In the genomic region with DNA sequence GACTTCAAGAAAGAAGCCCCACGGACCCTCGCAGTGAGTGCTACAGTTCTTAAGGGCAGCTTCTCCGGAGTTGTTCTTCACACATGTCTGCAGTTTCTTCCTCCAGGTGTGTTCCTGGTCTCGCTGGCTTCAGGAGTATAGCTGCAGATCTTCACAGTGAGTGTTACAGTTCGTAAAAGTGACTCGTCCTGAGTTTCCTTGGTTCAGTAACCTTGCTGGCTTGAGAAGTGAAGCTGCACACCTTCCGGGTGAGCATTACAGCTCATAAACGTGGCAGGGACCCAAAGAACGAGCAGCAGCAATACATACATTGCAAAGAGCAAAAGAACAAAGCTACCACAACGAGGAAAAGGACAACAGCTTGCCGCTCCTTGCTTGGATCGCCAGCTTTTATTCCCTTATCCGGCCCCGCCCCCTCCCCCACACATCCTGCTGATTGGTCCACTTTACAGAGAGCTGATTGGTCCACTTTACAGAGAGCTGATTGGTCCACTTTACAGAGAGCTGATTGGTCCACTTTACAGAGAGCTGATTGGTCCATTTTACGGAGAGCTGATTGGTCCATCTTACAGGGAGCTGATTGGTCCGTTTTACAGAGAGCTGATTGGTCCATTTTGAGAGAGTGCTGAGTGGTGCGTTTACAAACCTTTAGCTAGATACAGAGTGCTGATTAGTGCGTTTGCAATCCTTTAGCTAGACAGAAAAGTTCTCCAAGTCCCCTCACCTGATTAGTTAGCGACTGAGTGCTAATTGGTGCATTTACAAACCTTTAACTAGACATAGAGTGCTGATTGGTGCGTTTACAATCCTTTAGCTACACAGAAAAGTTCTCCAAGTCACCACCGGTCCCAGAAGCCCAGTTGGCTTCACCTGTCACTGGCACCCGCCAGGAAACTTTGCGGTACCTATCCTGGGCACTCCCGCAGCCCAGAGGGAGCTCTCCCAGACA, we compare ENCODE assay signal across 20 cellular contexts.
A peak's percentile ranks its signal among the peaks of the same experiment; 100 is the strongest.
DNase-seq lines count a peak whose midpoint lies in the region; ATAC-seq and TF ChIP-seq lines count a peak whose summit lies in the region.
"Had no signal": no experiment of that assay in that cellular context is flagged by ENCODE, and none has a peak within 500 bp of the region (broad histone marks: within the 10 kb centered on the region; RNA-seq: fewer than 3 reads in every experiment).

No MANE protein-coding gene starts in this region.

- no peaks in the 10 kb centered on the region for H3K4me1 ChIP-seq in GM23338 (ENCODE audit: insufficient read depth)
- H3K4me1 ChIP-seq: BLaER1, SJSA1 had no signal

- H3K36me3 Mint-ChIP-seq in GM23338 (ENCODE audit: low read depth) (peaks cover 12% of the 10 kb centered on the region), nephron progenitor cell (ENCODE audit: low read depth) (peaks cover 24% of the 10 kb centered on the region), glutamatergic neuron (ENCODE audit: unreplicated experiment) (peaks cover 5% of the 10 kb centered on the region)
- H3K36me3 Mint-ChIP-seq: CD8-positive, alpha-beta T cell had no signal

- no peaks in the 10 kb centered on the region for H3K9me2 ChIP-seq in GM23338 (ENCODE audit: insufficient read depth)

- H3K4me1 Mint-ChIP-seq in GM23338, result peaks cover 6% of the 10 kb centered on the region
- peaks cover 27% of the 10 kb centered on the region for H3K4me1 Mint-ChIP-seq in nephron progenitor cell
- H3K4me1 Mint-ChIP-seq in glutamatergic neuron (ENCODE audit: low read depth, unreplicated experiment), result peaks cover 3% of the 10 kb centered on the region

- H3K4me3 ChIP-seq in GM23338, result no peak overlapping the region
- H3K4me3 ChIP-seq: BLaER1, SJSA1 had no signal

- no peaks in the 10 kb centered on the region for H3K27me3 Mint-ChIP-seq in GM23338 (ENCODE audit: insufficient read depth, low read depth, poor library complexity)
- H3K27me3 Mint-ChIP-seq in nephron progenitor cell (ENCODE audit: low read depth, poor library complexity), result no peaks in the 10 kb centered on the region
- peaks cover 2% of the 10 kb centered on the region for H3K27me3 Mint-ChIP-seq in glutamatergic neuron (ENCODE audit: unreplicated experiment)

- 0 out of 2 replicates have a peak overlapping the region, but pooled peaks have one; percentile 58 for H2AFZ ChIP-seq in GM23338

- ATAC-seq in GM23338 (no peak), GM18858 (IDR thresholded peaks at IDR 0.05; ENCODE audit: unreplicated experiment) (no peak)
- ATAC-seq: CD8-positive, alpha-beta T cell; HepG2 had no signal

- H3K4me3 Mint-ChIP-seq in GM23338 (no peak overlapping the region), nephron progenitor cell (no peak overlapping the region), glutamatergic neuron (ENCODE audit: unreplicated experiment) (no peak overlapping the region)
- H3K4me3 Mint-ChIP-seq: CD8-positive, alpha-beta T cell had no signal

- TF ChIP-seq CTCF in GM23338 (conservative IDR thresholded peaks at IDR 0.05; ENCODE audit: low read depth in 2 of 2) (no peak), nephron progenitor cell (IDR thresholded peaks at IDR 0.05) (no peak), glutamatergic neuron (IDR thresholded peaks at IDR 0.05; ENCODE audit: partially characterized antibody, unreplicated experiment) (no peak)

- no peaks in the 10 kb centered on the region for H3K36me3 ChIP-seq in GM23338 (ENCODE audit: insufficient read depth)
- H3K36me3 ChIP-seq: BLaER1, SJSA1 had no signal

- no peak overlapping the region for H3K27ac Mint-ChIP-seq in GM23338
- H3K27ac Mint-ChIP-seq in nephron progenitor cell, result peak overlapping the region; percentile 52
- H3K27ac Mint-ChIP-seq in glutamatergic neuron (ENCODE audit: unreplicated experiment), result no peak overlapping the region
- H3K27ac Mint-ChIP-seq: CD8-positive, alpha-beta T cell had no signal

- H4K20me1 ChIP-seq in GM23338 (replicated peaks; ENCODE audit: insufficient read depth), result no peaks in the 10 kb centered on the region
- H4K20me1 ChIP-seq: BLaER1 had no signal

- H3K27me3 ChIP-seq in GM23338 (ENCODE audit: insufficient read depth), result no peaks in the 10 kb centered on the region
- H3K27me3 ChIP-seq: BLaER1, SJSA1 had no signal

- no peak overlapping the region for H3K4me2 ChIP-seq in GM23338
- H3K4me2 ChIP-seq: BLaER1 had no signal

- H3K9me3 Mint-ChIP-seq in GM23338, result peaks cover 11% of the 10 kb centered on the region
- H3K9me3 Mint-ChIP-seq in nephron progenitor cell, result peaks cover 46% of the 10 kb centered on the region
- no peaks in the 10 kb centered on the region for H3K9me3 Mint-ChIP-seq in glutamatergic neuron (ENCODE audit: unreplicated experiment)

- no peak overlapping the region for H3K27ac ChIP-seq in GM23338 (ENCODE audit: low read depth)
- H3K27ac ChIP-seq: BLaER1, SJSA1 had no signal

- H3K79me2 ChIP-seq in GM23338 (replicated peaks; ENCODE audit: insufficient read depth), result no peaks in the 10 kb centered on the region

- H3F3A ChIP-seq in GM23338 (replicated peaks; ENCODE audit: low read depth), result no peaks in the 10 kb centered on the region

- DNase-seq in A172 (ENCODE audit: low spot score) (peak; percentile 13), GM23338 (ENCODE audit: low spot score) (no peak), NCI-H748 (lab: John Stamatoyannopoulos, UW; ENCODE audit: unreplicated experiment) (peak; percentile 84), nephron progenitor cell (no peak), glutamatergic neuron (no peak)
- DNase-seq in activated naive CD4-positive, alpha-beta T cell treated with Interleukin-2 at 50 U/mL for 16 hours, result no peak
- DNase-seq: Calu3; CD8-positive, alpha-beta T cell; DMS79; KG1; NCI-H1048; NCI-H146; NCI-H2107; NCI-H526 treated with DMSO at 0.1 percent for 48 hours; NK-92 treated with Interleukin-12 subunit alpha and Interleukin-12 subunit beta, amount 100 ng/mL, for 24 hours; SW 1271 had no signal

TF ChIP-seq in GM23338, 12 proteins besides CTCF, POLR2A, EP300 and RAD21 (continues in another document):
- TF ChIP-seq, protein P1, sequence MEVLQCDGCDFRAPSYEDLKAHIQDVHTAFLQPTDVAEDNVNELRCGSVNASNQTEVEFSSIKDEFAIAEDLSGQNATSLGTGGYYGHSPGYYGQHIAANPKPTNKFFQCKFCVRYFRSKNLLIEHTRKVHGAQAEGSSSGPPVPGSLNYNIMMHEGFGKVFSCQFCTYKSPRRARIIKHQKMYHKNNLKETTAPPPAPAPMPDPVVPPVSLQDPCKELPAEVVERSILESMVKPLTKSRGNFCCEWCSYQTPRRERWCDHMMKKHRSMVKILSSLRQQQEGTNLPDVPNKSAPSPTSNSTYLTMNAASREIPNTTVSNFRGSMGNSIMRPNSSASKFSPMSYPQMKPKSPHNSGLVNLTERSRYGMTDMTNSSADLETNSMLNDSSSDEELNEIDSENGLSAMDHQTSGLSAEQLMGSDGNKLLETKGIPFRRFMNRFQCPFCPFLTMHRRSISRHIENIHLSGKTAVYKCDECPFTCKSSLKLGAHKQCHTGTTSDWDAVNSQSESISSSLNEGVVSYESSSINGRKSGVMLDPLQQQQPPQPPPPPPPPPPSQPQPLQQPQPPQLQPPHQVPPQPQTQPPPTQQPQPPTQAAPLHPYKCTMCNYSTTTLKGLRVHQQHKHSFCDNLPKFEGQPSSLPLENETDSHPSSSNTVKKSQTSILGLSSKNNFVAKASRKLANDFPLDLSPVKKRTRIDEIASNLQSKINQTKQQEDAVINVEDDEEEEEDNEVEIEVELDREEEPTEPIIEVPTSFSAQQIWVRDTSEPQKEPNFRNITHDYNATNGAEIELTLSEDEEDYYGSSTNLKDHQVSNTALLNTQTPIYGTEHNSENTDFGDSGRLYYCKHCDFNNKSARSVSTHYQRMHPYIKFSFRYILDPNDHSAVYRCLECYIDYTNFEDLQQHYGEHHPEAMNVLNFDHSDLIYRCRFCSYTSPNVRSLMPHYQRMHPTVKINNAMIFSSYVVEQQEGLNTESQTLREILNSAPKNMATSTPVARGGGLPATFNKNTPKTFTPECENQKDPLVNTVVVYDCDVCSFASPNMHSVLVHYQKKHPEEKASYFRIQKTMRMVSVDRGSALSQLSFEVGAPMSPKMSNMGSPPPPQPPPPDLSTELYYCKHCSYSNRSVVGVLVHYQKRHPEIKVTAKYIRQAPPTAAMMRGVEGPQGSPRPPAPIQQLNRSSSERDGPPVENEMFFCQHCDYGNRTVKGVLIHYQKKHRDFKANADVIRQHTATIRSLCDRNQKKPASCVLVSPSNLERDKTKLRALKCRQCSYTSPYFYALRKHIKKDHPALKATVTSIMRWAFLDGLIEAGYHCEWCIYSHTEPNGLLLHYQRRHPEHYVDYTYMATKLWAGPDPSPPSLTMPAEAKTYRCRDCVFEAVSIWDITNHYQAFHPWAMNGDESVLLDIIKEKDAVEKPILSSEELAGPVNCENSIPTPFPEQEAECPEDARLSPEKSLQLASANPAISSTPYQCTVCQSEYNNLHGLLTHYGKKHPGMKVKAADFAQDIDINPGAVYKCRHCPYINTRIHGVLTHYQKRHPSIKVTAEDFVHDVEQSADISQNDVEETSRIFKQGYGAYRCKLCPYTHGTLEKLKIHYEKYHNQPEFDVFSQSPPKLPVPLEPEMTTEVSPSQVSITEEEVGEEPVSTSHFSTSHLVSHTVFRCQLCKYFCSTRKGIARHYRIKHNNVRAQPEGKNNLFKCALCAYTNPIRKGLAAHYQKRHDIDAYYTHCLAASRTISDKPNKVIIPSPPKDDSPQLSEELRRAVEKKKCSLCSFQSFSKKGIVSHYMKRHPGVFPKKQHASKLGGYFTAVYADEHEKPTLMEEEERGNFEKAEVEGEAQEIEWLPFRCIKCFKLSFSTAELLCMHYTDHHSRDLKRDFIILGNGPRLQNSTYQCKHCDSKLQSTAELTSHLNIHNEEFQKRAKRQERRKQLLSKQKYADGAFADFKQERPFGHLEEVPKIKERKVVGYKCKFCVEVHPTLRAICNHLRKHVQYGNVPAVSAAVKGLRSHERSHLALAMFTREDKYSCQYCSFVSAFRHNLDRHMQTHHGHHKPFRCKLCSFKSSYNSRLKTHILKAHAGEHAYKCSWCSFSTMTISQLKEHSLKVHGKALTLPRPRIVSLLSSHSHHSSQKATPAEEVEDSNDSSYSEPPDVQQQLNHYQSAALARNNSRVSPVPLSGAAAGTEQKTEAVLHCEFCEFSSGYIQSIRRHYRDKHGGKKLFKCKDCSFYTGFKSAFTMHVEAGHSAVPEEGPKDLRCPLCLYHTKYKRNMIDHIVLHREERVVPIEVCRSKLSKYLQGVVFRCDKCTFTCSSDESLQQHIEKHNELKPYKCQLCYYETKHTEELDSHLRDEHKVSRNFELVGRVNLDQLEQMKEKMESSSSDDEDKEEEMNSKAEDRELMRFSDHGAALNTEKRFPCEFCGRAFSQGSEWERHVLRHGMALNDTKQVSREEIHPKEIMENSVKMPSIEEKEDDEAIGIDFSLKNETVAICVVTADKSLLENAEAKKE (CRISPR knock-in tag; IDR thresholded peaks at IDR 0.05), result no peak
- TF ChIP-seq STAT1 (IDR thresholded peaks at IDR 0.05; ENCODE audit: unreplicated experiment) (no peak), EZH2phosphoT487 (IDR thresholded peaks at IDR 0.05; ENCODE audit: unreplicated experiment) (no peak), ZNF114 (CRISPR knock-in tag; IDR thresholded peaks at IDR 0.05) (no peak), ZNF331 (CRISPR knock-in tag; IDR thresholded peaks at IDR 0.05; ENCODE audit: low read depth) (no peak)

Comparison
In these comparisons a context has a peak if more than half of its experiments do, and no peak if none do; other contexts are left out.
1. DNase-seq: peak in A172 (single experiment) and NCI-H748 (single experiment); none in GM23338 (single experiment), nephron progenitor cell (single experiment), glutamatergic neuron (single experiment) and activated naive CD4-positive, alpha-beta T cell treated with Interleukin-2 at 50 U/mL for 16 hours (single experiment).